ENCODE assay signal across 1 cellular context in genomic region chr14:68047910-68048309, GRCh38.
TF ChIP-seq lines count a peak whose summit lies in the region.

No MANE protein-coding gene starts in this region.

TF ChIP-seq in HEK293, 187 proteins besides CTCF, POLR2A, EP300 and RAD21 (continued from another document):
- TF ChIP-seq HOXD13 (CRISPR knock-in tag; IDR thresholded peaks at IDR 0.05; ENCODE audit: borderline replicate concordance) (no peak), SP7 (tag by site-specific recombination; IDR thresholded peaks at IDR 0.05) (0 out of 2 replicates have a peak, but pooled peaks have one; percentile 15)
